Comparison of ENCODE assay signal across 23 cellular contexts in genomic region chr20:34701405-34702085, GRCh38. TPM values are rescaled to one million over a fixed set of nuclear protein-coding genes. Genes with fewer than 3 reads are reported as not detected.
DNase-seq lines count a peak whose midpoint lies in the region; ATAC-seq and TF ChIP-seq lines count a peak whose summit lies in the region.
"Had no signal": no experiment of that assay in that cellular context is flagged by ENCODE, and none has a peak within 500 bp of the region (broad histone marks: within the 10 kb centered on the region; RNA-seq: fewer than 3 reads in every experiment).

No MANE protein-coding gene starts in this region.

- H3K4me3 Mint-ChIP-seq in T-helper 17 cell (peak overlapping the region; percentile 74), nephron (peak overlapping the region; percentile 93 to 99 (median 94))
- H3K4me3 Mint-ChIP-seq: activated T-cell treated with anti-CD3 and anti-CD28 coated beads, Interleukin-2, amount 50 U/mL, for 72 hours; memory B cell had no signal

- no peaks in the 10 kb centered on the region for H3K9me3 Mint-ChIP-seq in nephron
- H3K9me3 Mint-ChIP-seq: activated naive CD4-positive, alpha-beta T cell treated with anti-CD3 and anti-CD28 coated beads, Interleukin-2, amount 50 U/mL, for 72 hours; activated T-cell treated with anti-CD3 and anti-CD28 coated beads, Interleukin-2, amount 50 U/mL, for 72 hours; memory B cell had no signal

- H3K27ac Mint-ChIP-seq in T-helper 17 cell (no peak overlapping the region), nephron (peak overlapping the region in 1 of 3 experiments; percentile 6)
- H3K27ac Mint-ChIP-seq: activated naive CD4-positive, alpha-beta T cell treated with anti-CD3 and anti-CD28 coated beads, Interleukin-2, amount 50 U/mL, for 72 hours; activated T-cell treated with anti-CD3 and anti-CD28 coated beads, Interleukin-2, amount 50 U/mL, for 72 hours; memory B cell had no signal

- H3K27me3 Mint-ChIP-seq in T-helper 17 cell (peaks cover 15% of the 10 kb centered on the region), nephron (ENCODE audit: low read depth) (peaks cover 25% of the 10 kb centered on the region)

- peaks cover 2% of the 10 kb centered on the region for H3K36me3 Mint-ChIP-seq in T-helper 17 cell (ENCODE audit: low read depth)
- H3K36me3 Mint-ChIP-seq in nephron (ENCODE audit: low read depth): no peaks in the 10 kb centered on the region
- H3K36me3 Mint-ChIP-seq: activated naive CD4-positive, alpha-beta T cell treated with anti-CD3 and anti-CD28 coated beads, Interleukin-2, amount 50 U/mL, for 72 hours; memory B cell had no signal

- no peaks in the 10 kb centered on the region for H3K9me3 ChIP-seq in T-helper 17 cell (ENCODE audit: control insufficient read depth, low read length, poor library complexity, severe bottlenecking)
- H3K9me3 ChIP-seq: prostate gland had no signal

- DNase-seq in DMS53 treated with DMSO at 0.1 percent for 48 hours (lab: John Stamatoyannopoulos, UW; ENCODE audit: unreplicated experiment) (peak; percentile 84), T-helper 17 cell (no peak), GDM1 (lab: John Stamatoyannopoulos, UW) (no peak), NCI-H187 treated with DMSO at 0.1 percent for 48 hours (lab: John Stamatoyannopoulos, UW) (no peak)
- DNase-seq: activated CD4-positive, CD25-positive, alpha-beta regulatory T cell treated with anti-CD3 and anti-CD28 coated beads, Interleukin-2, amount 50 U/mL, for 72 hours; activated CD8-positive, alpha-beta memory T cell treated with anti-CD3 and anti-CD28 coated beads for 24 hours; activated T-cell treated with anti-CD3 and anti-CD28 coated beads, Interleukin-2, amount 50 U/mL, for 72 hours; GF-D8; left cardiac atrium; NCI-H146; NCI-H226; stimulated activated CD4-positive, alpha-beta T cell treated with anti-CD3 and anti-CD28 coated beads, Interleukin-2, amount 100 ng/mL, for 24 hours; stimulated activated naive CD4-positive, alpha-beta T cell had no signal

- TF ChIP-seq CTCF in C4-2B (conservative IDR thresholded peaks at IDR 0.05): no peak
- TF ChIP-seq CTCF in nephron (IDR thresholded peaks at IDR 0.05; ENCODE audit: unreplicated experiment in 3 of 3): no peak

- ATAC-seq in T-helper 17 cell: no peak
- no peak for ATAC-seq in HG03460 (IDR thresholded peaks at IDR 0.05; ENCODE audit: unreplicated experiment)
- ATAC-seq: activated naive CD4-positive, alpha-beta T cell treated with anti-CD3 and anti-CD28 coated beads, Interleukin-2, amount 50 U/mL, for 72 hours; activated T-cell treated with anti-CD3 and anti-CD28 coated beads, Interleukin-2, amount 50 U/mL, for 72 hours; left cardiac atrium; SK-N-SH treated with all-trans-retinoic acid at 6 μM for 48 hours had no signal

- peaks cover 23% of the 10 kb centered on the region for H3K4me1 Mint-ChIP-seq in T-helper 17 cell
- peaks cover 15% of the 10 kb centered on the region for H3K4me1 Mint-ChIP-seq in nephron

- 0 out of 2 replicates have a peak overlapping the region, but pooled peaks have one; percentile 4 for H3K27ac ChIP-seq in C4-2B
- H3K27ac ChIP-seq: HL-60, prostate gland, RWPE1, skin epidermis had no signal

RNA-seq across cellular contexts. Expression of gene TP53INP2, which starts 2.6 kb away (rescaled TPM):
- 10 to 100 TPM; 62.0 to 62.4 TPM for total RNA-seq in T-helper 17 cell

RNA-seq across cellular contexts. Expression of gene PIGU, which starts 24.7 kb away (rescaled TPM):
- 10 to 100 TPM in 1 of 2 donors, 1 to 10 TPM in 1; 8.4 to 10.2 TPM for total RNA-seq in T-helper 17 cell
